25 cellular contexts compared by ENCODE assay signal in the genomic region with DNA sequence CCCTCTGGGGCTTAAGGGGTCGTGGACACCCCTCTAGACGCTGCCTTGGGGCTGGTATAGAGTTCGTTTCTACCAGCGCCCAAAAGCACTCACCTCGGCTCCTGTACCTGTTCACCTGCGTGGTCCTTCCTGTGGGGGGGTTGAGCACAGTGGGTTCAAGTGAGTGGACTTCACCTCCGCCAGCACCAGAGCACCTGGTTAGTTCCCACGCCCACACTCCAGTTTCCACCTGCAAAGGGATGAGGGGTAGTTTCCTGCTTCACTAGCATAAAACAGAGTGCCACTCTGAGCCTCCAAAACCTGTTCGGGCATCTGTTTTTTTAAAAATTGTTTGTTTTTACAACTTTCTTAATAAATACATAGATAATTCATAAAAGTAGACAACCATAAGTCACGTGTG.
"Had no signal": no experiment of that assay in that cellular context is flagged by ENCODE, and none has a peak within 500 bp of the region (broad histone marks: within the 10 kb centered on the region; RNA-seq: fewer than 3 reads in every experiment).

No MANE protein-coding gene starts in this region.

- H3K9me3 ChIP-seq: ovary, psoas muscle, right lobe of liver, sigmoid colon, stomach, thoracic aorta, thyroid gland, tibial nerve, upper lobe of left lung, vagina had no signal

- FAIRE-seq: small intestine, urothelium cell line had no signal

- ATAC-seq: psoas muscle; right cardiac atrium; right lobe of liver; stimulated activated naive B cell treated with anti-CD40 and anti-IgM and Interleukin-4, amounts not matched to agents 10 μg/mL and 1 μg/mL and 100 μg/mL, for 72 hours had no signal

- DNase-seq: naive B cell; natural killer cell; occipital lobe; ovary; psoas muscle; right cardiac atrium; right lobe of liver; sigmoid colon; small intestine; stimulated activated CD4-positive, alpha-beta T cell treated with anti-CD3 and anti-CD28 coated beads, Interleukin-15, amount 100 ng/mL, for 24 hours; stimulated activated CD4-positive, alpha-beta T cell treated with anti-CD3 and anti-CD28 coated beads, Interleukin-2, amount 100 ng/mL, for 24 hours; stimulated activated CD4-positive, alpha-beta T cell treated with anti-CD3 and anti-CD28 coated beads, Interleukin-4, amount 100 ng/mL, for 1 hour; stimulated activated CD4-positive, alpha-beta T cell treated with anti-CD3 and anti-CD28 coated beads, Interleukin-4, amount 100 ng/mL, for 4 hours; stimulated activated CD8-positive, alpha-beta memory T cell treated with anti-CD3 and anti-CD28 coated beads, Interleukin-4, amount 100 ng/mL, for 48 hours; stimulated activated naive B cell treated with anti-CD40 and anti-IgM and Interleukin-4, amounts not matched to agents 10 μg/mL and 1 μg/mL and 100 μg/mL, for 72 hours; stimulated activated naive CD4-positive, alpha-beta T cell treated with Interleukin-2 at 50 U/mL for 16 hours; stomach; thyroid gland; trophoblast cell; upper lobe of left lung had no signal

- H3K36me3 ChIP-seq: neural progenitor cell, ovary, right lobe of liver, sigmoid colon, stomach, thoracic aorta, thyroid gland, tibial nerve, upper lobe of left lung, vagina had no signal

- H3K4me1 ChIP-seq: psoas muscle, right lobe of liver, stomach, thyroid gland, tibial nerve, upper lobe of left lung had no signal

- H3K27me3 ChIP-seq: neural progenitor cell, ovary, right lobe of liver, sigmoid colon, stomach, thyroid gland, tibial nerve, upper lobe of left lung, vagina had no signal

- H3K27ac ChIP-seq: neural progenitor cell, ovary, psoas muscle, right lobe of liver, stomach, thoracic aorta, thyroid gland, tibial nerve, upper lobe of left lung, vagina had no signal

- H3K4me3 ChIP-seq: neural progenitor cell, ovary, psoas muscle, right lobe of liver, sigmoid colon, stomach, thoracic aorta, thyroid gland, tibial nerve, upper lobe of left lung, vagina had no signal
